ENCODE assay signal across 8 cellular contexts in genomic region chr14:59189281-59189821, GRCh38. TPM values are rescaled to one million over a fixed set of nuclear protein-coding genes. Genes with fewer than 3 reads are reported as not detected.
DNase-seq lines count a peak whose midpoint lies in the region; TF ChIP-seq lines count a peak whose summit lies in the region.

No MANE protein-coding gene starts in this region.

- peak overlapping the region; percentile 83 to 92 (median 89) for H3K4me3 ChIP-seq in fibroblast of lung (replicated peaks in 1 of 4; ENCODE audit: control extremely low read depth in 1 of 4, insufficient read depth in 1 of 4, low read depth in 3 of 4, low read length in 4 of 4)
- H3K4me3 ChIP-seq in testis: peak overlapping the region; percentile 88 to 92

- 0 to 1% methylated on average over 15 to 28 of the region's 28 CpGs for WGBS in testis, 2 donors

- H3K4me1 ChIP-seq in fibroblast of lung (ENCODE audit: control insufficient read depth, extremely low read depth, insufficient read depth, low read length): peaks cover 5% of the 10 kb centered on the region
- peaks cover 24% of the 10 kb centered on the region for H3K4me1 ChIP-seq in testis

- H3K9me3 Mint-ChIP-seq in activated T-cell treated with anti-CD3 and anti-CD28 coated beads, Interleukin-2, amount 50 U/mL, for 24 hours: no peaks in the 10 kb centered on the region
- H3K9me3 Mint-ChIP-seq in neural crest cell: no peaks in the 10 kb centered on the region

- TF ChIP-seq CTCF in fibroblast of lung (conservative IDR thresholded peaks at IDR 0.05 in 1 of 2, IDR thresholded peaks at IDR 0.05 in 1 of 2; ENCODE audit: low read depth in 1 of 2, low read length in 2 of 2) (no peak), neural crest cell (conservative IDR thresholded peaks at IDR 0.05) (no peak), testis (IDR thresholded peaks at IDR 0.05) (no peak)

- TF ChIP-seq POLR2A in testis (IDR thresholded peaks at IDR 0.05): no peak

- H3K27ac Mint-ChIP-seq in activated T-cell treated with anti-CD3 and anti-CD28 coated beads, Interleukin-2, amount 50 U/mL, for 24 hours: peak overlapping the region; percentile 89
- peak overlapping the region; percentile 97 for H3K27ac Mint-ChIP-seq in neural crest cell (ENCODE audit: unreplicated experiment)

- peaks cover 21% of the 10 kb centered on the region for H3K4me1 Mint-ChIP-seq in activated T-cell treated with anti-CD3 and anti-CD28 coated beads, Interleukin-2, amount 50 U/mL, for 24 hours (ENCODE audit: low read depth)
- H3K4me1 Mint-ChIP-seq in neural crest cell: peaks cover 41% of the 10 kb centered on the region

- peak overlapping the region; percentile 90 for H3K4me3 Mint-ChIP-seq in activated T-cell treated with anti-CD3 and anti-CD28 coated beads, Interleukin-2, amount 50 U/mL, for 24 hours
- H3K4me3 Mint-ChIP-seq in neural crest cell: peak overlapping the region; percentile 98

- peaks cover 8% of the 10 kb centered on the region for H3K27me3 Mint-ChIP-seq in activated T-cell treated with anti-CD3 and anti-CD28 coated beads, Interleukin-2, amount 50 U/mL, for 24 hours
- H3K27me3 Mint-ChIP-seq in neural crest cell (ENCODE audit: low read depth): peaks cover 26% of the 10 kb centered on the region

- no peaks in the 10 kb centered on the region for H4K20me1 ChIP-seq in fibroblast of lung (ENCODE audit: control insufficient read depth, extremely low read depth, insufficient read depth, low read length)

- H3K4me2 ChIP-seq in fibroblast of lung (ENCODE audit: extremely low read depth, insufficient read depth, low read length): peak overlapping the region; percentile 99

- H3K9me3 ChIP-seq in fibroblast of lung (ENCODE audit: control insufficient read depth, insufficient read depth, low read depth, low read length): no peaks in the 10 kb centered on the region
- H3K9me3 ChIP-seq in testis: no peaks in the 10 kb centered on the region

- H3K27me3 ChIP-seq in fibroblast of lung (ENCODE audit: control insufficient read depth, insufficient read depth, low read length) (no peaks in the 10 kb centered on the region), testis (no peaks in the 10 kb centered on the region)

- H3K36me3 ChIP-seq in fibroblast of lung (ENCODE audit: control insufficient read depth, insufficient read depth, low read length) (no peaks in the 10 kb centered on the region), testis (ENCODE audit: low read depth, missing control alignments) (no peaks in the 10 kb centered on the region)

- peak overlapping the region; percentile 67 for H3K9ac ChIP-seq in fibroblast of lung (ENCODE audit: insufficient read depth, low read length)

- DNase-seq in NCI-H748 (lab: John Stamatoyannopoulos, UW; ENCODE audit: unreplicated experiment): peak; percentile 72
- no peak for DNase-seq in NCI-H748 treated with DMSO at 0.1 percent for 48 hours (lab: John Stamatoyannopoulos, UW)
- peak; percentile 43 for DNase-seq in M059J (ENCODE audit: low read depth)
- no peak for DNase-seq in activated T-cell treated with anti-CD3 and anti-CD28 coated beads, Interleukin-2, amount 50 U/mL, for 24 hours
- peak in 1 of 2 donors; percentile 27 for DNase-seq in fibroblast of lung (ENCODE audit: low read depth in 2 of 2)
- DNase-seq in neural crest cell (ENCODE audit: low read depth, low spot score): peak; percentile 15
- DNase-seq in testis: peak; percentile 33
- DNase-seq in SIG-M5 (lab: John Stamatoyannopoulos, UW): no peak

- H2AFZ ChIP-seq in fibroblast of lung (ENCODE audit: low read length): peak overlapping the region; percentile 89

- intact Hi-C loops in testis (cut with DNase I; ENCODE audit: low total_unique reads): loop anchor here (10.0 kb wide), 1 partner anchor 235 kb away; no protein-coding TSS in a partner anchor

- peaks cover 6% of the 10 kb centered on the region for H3K36me3 Mint-ChIP-seq in activated T-cell treated with anti-CD3 and anti-CD28 coated beads, Interleukin-2, amount 50 U/mL, for 24 hours (ENCODE audit: low read depth)
- H3K36me3 Mint-ChIP-seq in neural crest cell (ENCODE audit: low read depth): no peaks in the 10 kb centered on the region

- H3K79me2 ChIP-seq in fibroblast of lung (ENCODE audit: control insufficient read depth, insufficient read depth, low read length): peaks cover 29% of the 10 kb centered on the region

- peak overlapping the region; percentile 91 for H3K27ac ChIP-seq in fibroblast of lung (ENCODE audit: insufficient read depth, low read length)
- peak overlapping the region; percentile 96 for H3K27ac ChIP-seq in testis

RNA-seq across cellular contexts. Expression of gene DAAM1, which starts 0.9 kb away (rescaled TPM):
- 5.6 and 18.2 TPM in 2 replicates for total RNA-seq in M059J (2014; rRNA removed; shearing (Covaris generic))
- 15.5 and 16.9 TPM in 2 replicates for total RNA-seq in fibroblast of lung
- polyA plus RNA-seq in fibroblast of lung: 12.8 and 36.3 TPM in 2 replicates
- 9.5 and 28.0 TPM in 2 replicates for polyA plus RNA-seq in fibroblast of lung (2012)
- 4.3 and 22.6 TPM in 2 replicates for polyA minus RNA-seq in fibroblast of lung (ENCODE audit: low replicate concordance)
- total RNA-seq in neural crest cell: 47.2 and 54.1 TPM in 2 replicates
- 10 to 100 TPM; 54.6 to 57.3 TPM for total RNA-seq in testis
- 23.9 TPM for polyA plus RNA-seq in testis (ENCODE audit: insufficient read depth, low read depth, low replicate concordance)

Comparison
In these comparisons a context has a peak if more than half of its experiments do, and no peak if none do; other contexts are left out.
1. DNase-seq: peak in NCI-H748 (single experiment), M059J (single experiment), neural crest cell (single experiment) and testis (single experiment); none in NCI-H748 treated with DMSO at 0.1 percent for 48 hours (single experiment), activated T-cell treated with anti-CD3 and anti-CD28 coated beads, Interleukin-2, amount 50 U/mL, for 24 hours (single experiment) and SIG-M5 (single experiment).